9 cellular contexts compared by ENCODE assay signal in the genomic region with DNA sequence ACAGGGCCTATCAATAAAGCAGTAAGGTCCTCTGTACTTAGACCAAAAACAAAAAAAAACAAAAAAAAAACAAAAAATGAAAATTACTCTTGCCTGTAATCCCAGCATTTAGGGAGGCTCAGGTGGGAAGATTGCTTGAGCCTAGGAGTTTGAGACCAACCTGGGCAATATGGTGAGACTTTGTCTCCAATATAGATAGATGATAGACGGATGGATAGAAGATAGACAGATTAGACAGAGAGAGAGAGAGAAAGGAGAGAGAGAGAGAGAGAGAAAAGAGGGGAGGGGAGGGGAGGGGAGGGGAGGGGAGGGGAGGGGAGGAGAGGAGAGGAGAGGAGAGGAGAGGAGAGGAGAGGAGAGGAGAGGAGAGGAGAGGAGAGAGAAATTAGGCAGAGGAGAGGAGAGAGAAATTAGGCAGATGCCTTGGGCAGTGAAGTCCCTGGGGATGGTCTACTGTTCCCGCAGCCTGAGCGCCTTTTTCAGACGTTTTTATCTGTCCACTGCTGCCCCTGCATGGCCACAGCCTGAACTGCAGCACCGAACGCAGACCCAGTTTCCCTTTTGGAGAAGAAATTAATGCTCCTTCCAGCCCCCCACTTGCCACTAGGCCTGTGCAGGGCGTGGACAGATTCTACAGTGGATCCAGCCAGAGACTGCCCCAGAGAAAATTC. TPM values are rescaled to one million over a fixed set of nuclear protein-coding genes. Genes with fewer than 3 reads are reported as not detected.
A peak's percentile ranks its signal among the peaks of the same experiment; 100 is the strongest.
DNase-seq lines count a peak whose midpoint lies in the region; ATAC-seq and TF ChIP-seq lines count a peak whose summit lies in the region.
"Had no signal": no experiment of that assay in that cellular context is flagged by ENCODE, and none has a peak within 500 bp of the region (broad histone marks: within the 10 kb centered on the region; RNA-seq: fewer than 3 reads in every experiment).

No MANE protein-coding gene starts in this region.

- peak; percentile 91 to 92 for ATAC-seq in activated T-cell treated with anti-CD3 and anti-CD28 coated beads, Interleukin-2, amount 50 U/mL, for 4 hours
- ATAC-seq in HG03571 (IDR thresholded peaks at IDR 0.05; ENCODE audit: unreplicated experiment) = no peak

- H3K27ac Mint-ChIP-seq in neural progenitor cell = peak overlapping the region; percentile 78
- H3K27ac Mint-ChIP-seq: activated naive CD8-positive, alpha-beta T cell had no signal

- H3K4me1 Mint-ChIP-seq in activated T-cell treated with anti-CD3 and anti-CD28 coated beads, Interleukin-2, amount 50 U/mL, for 4 hours (ENCODE audit: low read depth) = peaks cover 1% of the 10 kb centered on the region
- H3K4me1 Mint-ChIP-seq in neural progenitor cell = peaks cover 7% of the 10 kb centered on the region

- H3K27me3 ChIP-seq in Karpas-422 (ENCODE audit: low read length) (no peaks in the 10 kb centered on the region), Peyer's patch (no peaks in the 10 kb centered on the region), neural progenitor cell (no peaks in the 10 kb centered on the region)

- H3K4me3 Mint-ChIP-seq in activated T-cell treated with anti-CD3 and anti-CD28 coated beads, Interleukin-2, amount 50 U/mL, for 4 hours = no peak overlapping the region
- peak overlapping the region; percentile 17 for H3K4me3 Mint-ChIP-seq in neural progenitor cell
- H3K4me3 Mint-ChIP-seq: activated naive CD8-positive, alpha-beta T cell had no signal

- no peak for TF ChIP-seq POLR2A in Peyer's patch (IDR thresholded peaks at IDR 0.05)

- no peaks in the 10 kb centered on the region for H3K27me3 Mint-ChIP-seq in activated T-cell treated with anti-CD3 and anti-CD28 coated beads, Interleukin-2, amount 50 U/mL, for 4 hours (ENCODE audit: low read depth)
- peaks cover 8% of the 10 kb centered on the region for H3K27me3 Mint-ChIP-seq in neural progenitor cell (ENCODE audit: insufficient read depth, low read depth)
- H3K27me3 Mint-ChIP-seq: activated naive CD8-positive, alpha-beta T cell had no signal

- peak; percentile 75 for DNase-seq in DMS53 (lab: John Stamatoyannopoulos, UW)
- peak; percentile 95 for DNase-seq in Karpas-422
- peak; percentile 80 to 91 (median 81) for DNase-seq in Peyer's patch
- peak; percentile 72 for DNase-seq in activated T-cell treated with anti-CD3 and anti-CD28 coated beads, Interleukin-2, amount 50 U/mL, for 4 hours
- DNase-seq in fibroblast of mammary gland (ENCODE audit: low read depth) = peak; percentile 71
- peak; percentile 80 for DNase-seq in neural progenitor cell (ENCODE audit: low spot score)
- peak; percentile 66 for DNase-seq in stimulated activated naive CD4-positive, alpha-beta T cell treated with Interleukin-2 at 50 U/mL for 16 hours (lab: John Stamatoyannopoulos, UW)

- H4K20me1 ChIP-seq in Karpas-422 (ENCODE audit: insufficient read depth, low read depth, low read length) (no peaks in the 10 kb centered on the region), neural progenitor cell (ENCODE audit: low read depth) (no peaks in the 10 kb centered on the region)

- H3F3A ChIP-seq in neural progenitor cell (ENCODE audit: low read depth) = no peaks in the 10 kb centered on the region

- TF ChIP-seq CTCF in Peyer's patch (IDR thresholded peaks at IDR 0.05) (peak; percentile 88 to 95 (median 93)), fibroblast of mammary gland (conservative IDR thresholded peaks at IDR 0.05; ENCODE audit: control insufficient read depth, insufficient read depth, low read depth, low read length) (peak; percentile 85), neural progenitor cell (IDR thresholded peaks at IDR 0.05) (peak; percentile 81)

- H2AFZ ChIP-seq in Karpas-422 (ENCODE audit: low read length) = peak overlapping the region; percentile 88
- H2AFZ ChIP-seq in neural progenitor cell (replicated peaks) = peak overlapping the region; percentile 54

- H3K4me2 ChIP-seq in Karpas-422 (ENCODE audit: low read depth, low read length, poor library complexity, severe bottlenecking) = peak overlapping the region; percentile 64
- H3K4me2 ChIP-seq in neural progenitor cell = no peak overlapping the region

- no peaks in the 10 kb centered on the region for H3K9me3 ChIP-seq in Karpas-422 (ENCODE audit: low read length)
- H3K9me3 ChIP-seq in Peyer's patch = no peaks in the 10 kb centered on the region
- no peaks in the 10 kb centered on the region for H3K9me3 ChIP-seq in neural progenitor cell (ENCODE audit: low read depth)

- H3K79me2 ChIP-seq in Karpas-422 (ENCODE audit: low read length) = no peaks in the 10 kb centered on the region
- H3K79me2 ChIP-seq in neural progenitor cell (ENCODE audit: low read depth) = no peaks in the 10 kb centered on the region

- no peaks in the 10 kb centered on the region for H3K36me3 ChIP-seq in Karpas-422 (ENCODE audit: insufficient read depth, low read length)
- no peaks in the 10 kb centered on the region for H3K36me3 ChIP-seq in Peyer's patch
- no peaks in the 10 kb centered on the region for H3K36me3 ChIP-seq in neural progenitor cell

- peak overlapping the region; percentile 69 for H3K9ac ChIP-seq in Karpas-422 (ENCODE audit: low read length)
- H3K9ac ChIP-seq in neural progenitor cell = no peak overlapping the region

- H3K4me3 ChIP-seq in Karpas-422 (ENCODE audit: low read length) = peak overlapping the region; percentile 49; the same call in 1 of the 2 replicates
- H3K4me3 ChIP-seq in Peyer's patch = peak overlapping the region in 2 of 4 donors; percentile 8 to 34
- H3K4me3 ChIP-seq in fibroblast of mammary gland (ENCODE audit: control insufficient read depth, low read depth, low read length) = no peak overlapping the region
- H3K4me3 ChIP-seq in neural progenitor cell = no peak overlapping the region

- no peaks in the 10 kb centered on the region for H3K9me2 ChIP-seq in Karpas-422 (replicated peaks; ENCODE audit: insufficient read depth, low read length)

- peaks cover 30% of the 10 kb centered on the region for H3K4me1 ChIP-seq in Karpas-422 (ENCODE audit: low read length)
- peaks cover 0 to 4% (median 2%) of the 10 kb centered on the region in 4 donors for H3K4me1 ChIP-seq in Peyer's patch
- H3K4me1 ChIP-seq in neural progenitor cell = no peaks in the 10 kb centered on the region

- H3K36me3 Mint-ChIP-seq in activated T-cell treated with anti-CD3 and anti-CD28 coated beads, Interleukin-2, amount 50 U/mL, for 4 hours (ENCODE audit: insufficient read depth) = no peaks in the 10 kb centered on the region
- no peaks in the 10 kb centered on the region for H3K36me3 Mint-ChIP-seq in neural progenitor cell
- H3K36me3 Mint-ChIP-seq: activated naive CD8-positive, alpha-beta T cell had no signal

- no peaks in the 10 kb centered on the region for H3K9me3 Mint-ChIP-seq in activated T-cell treated with anti-CD3 and anti-CD28 coated beads, Interleukin-2, amount 50 U/mL, for 4 hours
- no peaks in the 10 kb centered on the region for H3K9me3 Mint-ChIP-seq in neural progenitor cell

- H3K27ac ChIP-seq in Karpas-422 (ENCODE audit: low read length) = peak overlapping the region; percentile 66
- peak overlapping the region in 1 of 4 donors; percentile 11 for H3K27ac ChIP-seq in Peyer's patch
- no peak overlapping the region for H3K27ac ChIP-seq in neural progenitor cell

RNA-seq across cellular contexts. Expression of gene ZNF627, which starts 9.8 kb away (rescaled TPM):
- 19.9 and 27.7 TPM in 2 replicates for total RNA-seq in Karpas-422 (2014; rRNA removed; shearing (Covaris generic); ENCODE audit: low replicate concordance)
- total RNA-seq in Peyer's patch (10 to 100 TPM in 1 of 4 donors, 1 to 10 TPM in 3; 4.4 to 10.7 (median 5.5) TPM), neural progenitor cell (ENCODE audit: low replicate concordance) (37.7 and 38.5 TPM in 2 replicates)
- 1 to 10 TPM; 2.6 to 3.5 (median 3.4) TPM for total RNA-seq in activated T-cell treated with anti-CD3 and anti-CD28 coated beads, Interleukin-2, amount 50 U/mL, for 4 hours

RNA-seq across cellular contexts. Expression of gene ACP5, which starts 10.0 kb away (rescaled TPM):
- total RNA-seq in Karpas-422 (2014; rRNA removed; shearing (Covaris generic); ENCODE audit: low replicate concordance) = 24.0 and 55.1 TPM in 2 replicates
- total RNA-seq in Peyer's patch (10 to 100 TPM; 16.5 to 36.3 (median 23.4) TPM), neural progenitor cell (ENCODE audit: low replicate concordance) (0.11 and 0.90 TPM in 2 replicates)
- total RNA-seq in activated T-cell treated with anti-CD3 and anti-CD28 coated beads, Interleukin-2, amount 50 U/mL, for 4 hours = 1 to 10 TPM; 2.4 to 2.9 (median 2.8) TPM

RNA-seq across cellular contexts. Expression of gene ELOF1, which starts 28.4 kb away (rescaled TPM):
- 52.5 and 84.1 TPM in 2 replicates for total RNA-seq in Karpas-422 (2014; rRNA removed; shearing (Covaris generic); ENCODE audit: low replicate concordance)
- total RNA-seq in Peyer's patch = 10 to 100 TPM; 30.5 to 39.2 (median 32.2) TPM
- total RNA-seq in activated T-cell treated with anti-CD3 and anti-CD28 coated beads, Interleukin-2, amount 50 U/mL, for 4 hours = 10 to 100 TPM; 82.5 to 91.6 (median 86.4) TPM
- 26.9 and 40.0 TPM in 2 replicates for total RNA-seq in neural progenitor cell (ENCODE audit: low replicate concordance)

RNA-seq across cellular contexts. Expression of gene CNN1, which starts 48.8 kb away (rescaled TPM):
- not detected in 2 replicates for total RNA-seq in Karpas-422 (2014; rRNA removed; shearing (Covaris generic); ENCODE audit: low replicate concordance)
- total RNA-seq in Peyer's patch = 10 to 100 TPM; 21.2 to 88.2 (median 25.7) TPM
- under 1 TPM in 1 of 3 donors, not detected in 2; 0.25 TPM for total RNA-seq in activated T-cell treated with anti-CD3 and anti-CD28 coated beads, Interleukin-2, amount 50 U/mL, for 4 hours
- 7.0 and 7.2 TPM in 2 replicates for total RNA-seq in neural progenitor cell (ENCODE audit: low replicate concordance)

RNA-seq across cellular contexts. Expression of gene ECSIT, which starts 58.5 kb away (rescaled TPM):
- 59.8 and 86.0 TPM in 2 replicates for total RNA-seq in Karpas-422 (2014; rRNA removed; shearing (Covaris generic); ENCODE audit: low replicate concordance)
- total RNA-seq in Peyer's patch (10 to 100 TPM; 50.1 to 94.0 (median 70.4) TPM), neural progenitor cell (ENCODE audit: low replicate concordance) (9.4 and 29.0 TPM in 2 replicates)
- 10 to 100 TPM; 72.3 to 88.1 (median 81.9) TPM for total RNA-seq in activated T-cell treated with anti-CD3 and anti-CD28 coated beads, Interleukin-2, amount 50 U/mL, for 4 hours
